ENCODE assay signal across 8 cellular contexts in genomic region chr11:111918390-111919256, GRCh38. TPM values are rescaled to one million over a fixed set of nuclear protein-coding genes. Genes with fewer than 3 reads are reported as not detected.
DNase-seq lines count a peak whose midpoint lies in the region; FAIRE-seq and TF ChIP-seq lines count a peak whose summit lies in the region.

TSS of gene C11orf52 (plus strand) at chr11:111918913. CDS start at chr11:111918973, 60 bp downstream.

- DNase-seq in EH (ENCODE audit: low read depth) (peak; percentile 73), NCI-H2107 treated with DMSO at 0.1 percent for 48 hours (lab: John Stamatoyannopoulos, UW; ENCODE audit: unreplicated experiment) (peak; percentile 94), endothelial cell of umbilical vein (ENCODE audit: low read depth, low spot score) (peak; percentile 61), myocyte (ENCODE audit: low read depth) (peak; percentile 94), frontal cortex (ENCODE audit: low spot score in 2 of 2) (no peak), hepatic stellate cell (ENCODE audit: low spot score) (no peak), activated gamma-delta T cell treated with Interleukin-2 at 50 U/mL for 16 hours (no peak)
- DNase-seq in activated CD4-positive, alpha-beta T cell treated with anti-CD3 and anti-CD28 coated beads, Interleukin-2, amount 50 U/mL, for 48 hours: no peak

- H3K9me3 ChIP-seq in endothelial cell of umbilical vein (replicated peaks; ENCODE audit: control insufficient read depth, insufficient read depth, low read length): no peaks in the 10 kb centered on the region

- BruUV-seq in endothelial cell of umbilical vein (replicated peaks; lab: Mats Ljungman, UMichigan): no TSS peak

- dilution Hi-C loops in endothelial cell of umbilical vein (cut with MboI; ENCODE audit: extremely low pct_ligation_motif_present, low sequenced_read_pairs): no loop called here

- H3K36me3 ChIP-seq in endothelial cell of umbilical vein (ENCODE audit: control insufficient read depth in 2 of 2, extremely low read depth in 1 of 2, insufficient read depth in 2 of 2, low read length in 2 of 2): no peaks in the 10 kb centered on the region

- no peak within 1 kb of the TSS for H3K4me3 ChIP-seq in endothelial cell of umbilical vein (replicated peaks in 1 of 3; ENCODE audit: insufficient read depth in 1 of 3, low read depth in 1 of 3, low read length in 3 of 3)

- CTCF ChIA-PET in endothelial cell of umbilical vein (lab: Charles Lee): interaction anchor here (0.9 to 1.4 kb wide), 5 partner anchors 8 to 48 kb away, joined by 3 to 5 read pairs (median 4); partner anchors contain the start of gene ALG9

- no peak for TF ChIP-seq POLR2A in endothelial cell of umbilical vein (IDR thresholded peaks at IDR 0.05; ENCODE audit: low read depth, low read length)

- peaks cover 17% of the 10 kb centered on the region for H3K4me1 ChIP-seq in endothelial cell of umbilical vein (ENCODE audit: control insufficient read depth, extremely low read depth, insufficient read depth, low read length)

- peak within 1 kb of the TSS; percentile 41 for H2AFZ ChIP-seq in endothelial cell of umbilical vein (ENCODE audit: low read depth, low read length)

- no peaks in the 10 kb centered on the region for H4K20me1 ChIP-seq in endothelial cell of umbilical vein (replicated peaks; ENCODE audit: control insufficient read depth, extremely low read depth, insufficient read depth, low read length)

- FAIRE-seq in endothelial cell of umbilical vein (lab: Jason Lieb, UNC): peak; percentile 8
- FAIRE-seq in frontal cortex (lab: Jason Lieb, UNC): no peak

- intact Hi-C loops in endothelial cell of umbilical vein (cut with micrococcal nuclease): no loop called here

- no peaks in the 10 kb centered on the region for H3K9me1 ChIP-seq in endothelial cell of umbilical vein (replicated peaks; ENCODE audit: control insufficient read depth, extremely low read depth, insufficient read depth, low read length)

- no peak within 1 kb of the TSS for H3K9ac ChIP-seq in endothelial cell of umbilical vein (replicated peaks; ENCODE audit: extremely low read depth, insufficient read depth, low read length)

- H3K27me3 ChIP-seq in endothelial cell of umbilical vein (ENCODE audit: control insufficient read depth in 2 of 2, insufficient read depth in 2 of 2, low read length in 2 of 2): no peaks in the 10 kb centered on the region

- POLR2A ChIA-PET in endothelial cell of umbilical vein (lab: Charles Lee): interaction anchor here (0.9 kb wide), 1 partner anchor 8 kb away, joined by 3 read pairs; no protein-coding TSS in a partner anchor

- no peak for TF ChIP-seq CTCF in endothelial cell of umbilical vein (IDR thresholded peaks at IDR 0.05; ENCODE audit: extremely low read depth in 1 of 2, insufficient read depth in 1 of 2, low read depth in 1 of 2, low read length in 2 of 2)

- H3K79me2 ChIP-seq in endothelial cell of umbilical vein (ENCODE audit: control insufficient read depth, insufficient read depth, low read length): no peaks in the 10 kb centered on the region

- H3K4me2 ChIP-seq in endothelial cell of umbilical vein (ENCODE audit: insufficient read depth, low read length): no peak within 1 kb of the TSS

- no peak within 1 kb of the TSS for H3K27ac ChIP-seq in endothelial cell of umbilical vein (ENCODE audit: insufficient read depth, low read depth, low read length)

TF ChIP-seq in endothelial cell of umbilical vein, 7 proteins besides CTCF, POLR2A, EP300 and RAD21:
- TF ChIP-seq EZH2 (IDR thresholded peaks at IDR 0.05; ENCODE audit: borderline replicate concordance, low read depth, low read length, severe bottlenecking) (no peak), GATA2 (IDR thresholded peaks at IDR 0.05; ENCODE audit: insufficient read depth, insufficient read length, low read depth, low read length) (no peak), FOS (IDR thresholded peaks at IDR 0.05; ENCODE audit: borderline replicate concordance, insufficient read depth, low read length) (no peak), MAX (IDR thresholded peaks at IDR 0.05; ENCODE audit: insufficient read depth, insufficient read length) (no peak), MYC (IDR thresholded peaks at IDR 0.05; ENCODE audit: low read depth, low read length) (no peak), JUN (IDR thresholded peaks at IDR 0.05; ENCODE audit: borderline replicate concordance, insufficient read depth, insufficient read length, low read depth) (no peak), POLR2AphosphoS5 (IDR thresholded peaks at IDR 0.05; ENCODE audit: insufficient read depth, low read depth, low read length) (no peak)
TF ChIP-seq in endothelial cell of umbilical vein: peak in this region for 0.

RNA-seq across cellular contexts. Expression of gene C11orf52, which starts in this region (rescaled TPM):
- total RNA-seq in endothelial cell of umbilical vein (0.31 and 0.99 TPM in 2 replicates), myocyte (0.70 and 1.7 TPM in 2 replicates), frontal cortex (not detected)
- polyA plus RNA-seq in endothelial cell of umbilical vein: 0.76 and 1.2 TPM in 2 replicates
- 0.66 and 0.81 TPM in 2 replicates for polyA plus RNA-seq in endothelial cell of umbilical vein (2011; cell fraction: cytosol; rRNA removed)
- polyA plus RNA-seq in endothelial cell of umbilical vein (2011; cell fraction: nucleus; rRNA removed): 0.26 and 0.49 TPM in 2 replicates
- polyA plus RNA-seq in endothelial cell of umbilical vein (2012): 0.91 and 2.5 TPM in 2 replicates
- 0.34 TPM in 1 of 2 replicates, not detected in the other for polyA minus RNA-seq in endothelial cell of umbilical vein
- polyA minus RNA-seq in endothelial cell of umbilical vein (2011; cell fraction: cytosol; rRNA and poly(A)+ RNA removed): not detected
- not detected in 2 replicates for polyA minus RNA-seq in endothelial cell of umbilical vein (2011; cell fraction: nucleus; rRNA and poly(A)+ RNA removed)
- polyA plus RNA-seq in myocyte (2012): 3.7 TPM

Comparison
In these comparisons a context has a peak if more than half of its experiments do, and no peak if none do; other contexts are left out.
1. DNase-seq: peak in EH (single experiment), NCI-H2107 treated with DMSO at 0.1 percent for 48 hours (single experiment), endothelial cell of umbilical vein (single experiment) and myocyte (single experiment); none in frontal cortex (0 of 2), hepatic stellate cell (single experiment), activated gamma-delta T cell treated with Interleukin-2 at 50 U/mL for 16 hours (single experiment) and activated CD4-positive, alpha-beta T cell treated with anti-CD3 and anti-CD28 coated beads, Interleukin-2, amount 50 U/mL, for 48 hours (0 of 2).